Comparison of ENCODE assay signal across 16 cellular contexts in genomic region chr20:61898405-61898804, GRCh38.
DNase-seq lines count a peak whose midpoint lies in the region; ATAC-seq and TF ChIP-seq lines count a peak whose summit lies in the region.
"Had no signal": no experiment of that assay in that cellular context is flagged by ENCODE, and none has a peak within 500 bp of the region (broad histone marks: within the 10 kb centered on the region; RNA-seq: fewer than 3 reads in every experiment).

No MANE protein-coding gene starts in this region.

- intact Hi-C loops in left ventricle myocardium superior (cut with micrococcal nuclease) (no loop called here), left ventricle myocardium inferior (cut with micrococcal nuclease) (no loop called here), lower lobe of right lung (cut with DNase I) (no loop called here)

- H3K4ac ChIP-seq in neuronal stem cell (ENCODE audit: low read length): no peak overlapping the region

- H3K4me2 ChIP-seq in neuronal stem cell (ENCODE audit: insufficient read depth, low read length, poor library complexity, severe bottlenecking): no peak overlapping the region

- H3K18ac ChIP-seq in neuronal stem cell (ENCODE audit: low read length): peak overlapping the region; percentile 64

- TF ChIP-seq CTCF in left ventricle myocardium inferior (IDR thresholded peaks at IDR 0.05; ENCODE audit: borderline replicate concordance): no peak
- no peak for TF ChIP-seq CTCF in lower lobe of right lung (IDR thresholded peaks at IDR 0.05)

- H3K36me3 ChIP-seq in left ventricle myocardium inferior (no peaks in the 10 kb centered on the region), lower lobe of right lung (no peaks in the 10 kb centered on the region), neuronal stem cell (replicated peaks in 1 of 2; ENCODE audit: control insufficient read depth in 2 of 2, insufficient read depth in 2 of 2, low read length in 2 of 2) (no peaks in the 10 kb centered on the region)
- H3K36me3 ChIP-seq: HAP-1 had no signal

- no peak overlapping the region for H2BK120ac ChIP-seq in neuronal stem cell (ENCODE audit: low read depth, low read length)

- no peak overlapping the region for H2BK15ac ChIP-seq in neuronal stem cell (ENCODE audit: low read length)

- WGBS in neuronal stem cell (ENCODE audit: extremely low coverage in 2 of 2, insufficient read length in 2 of 2, insufficient replicate concordance in 1 of 2), 2 donors: no CpG with 5 or more reads among the region's 8 CpGs

- no peak overlapping the region for H2AK5ac ChIP-seq in neuronal stem cell (ENCODE audit: low read depth, low read length)

- H3K4me1 ChIP-seq in left ventricle myocardium inferior (no peaks in the 10 kb centered on the region), lower lobe of right lung (no peaks in the 10 kb centered on the region), neuronal stem cell (ENCODE audit: control insufficient read depth in 2 of 2, insufficient read depth in 1 of 2, low read depth in 1 of 2, low read length in 2 of 2) (peaks cover 0 to 6% of the 10 kb centered on the region in 2 donors)
- H3K4me1 ChIP-seq: HAP-1 had no signal

- H3K79me1 ChIP-seq in neuronal stem cell (ENCODE audit: low read depth, low read length): no peaks in the 10 kb centered on the region

- H3K27me3 ChIP-seq in left ventricle myocardium inferior (ENCODE audit: low read depth) (peaks cover 71% of the 10 kb centered on the region), lower lobe of right lung (ENCODE audit: low read depth) (peaks cover 37% of the 10 kb centered on the region), neuronal stem cell (ENCODE audit: control insufficient read depth in 3 of 3, insufficient read depth in 3 of 3, low read depth in 1 of 3, low read length in 3 of 3) (peaks cover 0 to 2% (median 0%) of the 10 kb centered on the region in 3 experiments)

- H3K14ac ChIP-seq in neuronal stem cell (ENCODE audit: low read length): no peak overlapping the region

- H3K9ac ChIP-seq in neuronal stem cell (ENCODE audit: low read depth, low read length, poor library complexity): no peak overlapping the region

- DNase-seq in left ventricle myocardium superior: peak; percentile 14
- DNase-seq in left ventricle myocardium inferior: no peak
- DNase-seq in lower lobe of right lung: peak; percentile 29
- no peak for DNase-seq in neuronal stem cell (ENCODE audit: low spot score)
- no peak for DNase-seq in NCI-H524 (lab: John Stamatoyannopoulos, UW)
- DNase-seq in foreskin melanocyte: no peak
- DNase-seq: C1 segment of cervical spinal cord; Calu3; CD4-positive, alpha-beta memory T cell; COR-L47; DMS53; DMS79 treated with DMSO at 0.1 percent for 48 hours; GF-D8; GOT3; HFFc6 had no signal

- peak overlapping the region; percentile 41 for H2BK12ac ChIP-seq in neuronal stem cell (ENCODE audit: low read length)

- no peak overlapping the region for H4K91ac ChIP-seq in neuronal stem cell (ENCODE audit: low read depth, low read length, poor library complexity)

- no peak overlapping the region for H2BK5ac ChIP-seq in neuronal stem cell (ENCODE audit: low read length)

- ATAC-seq in left ventricle myocardium superior (no peak), lower lobe of right lung (no peak)

- H3K9me3 ChIP-seq in left ventricle myocardium inferior (replicated peaks): no peaks in the 10 kb centered on the region
- no peaks in the 10 kb centered on the region for H3K9me3 ChIP-seq in lower lobe of right lung
- H3K9me3 ChIP-seq in neuronal stem cell (replicated peaks in 1 of 2; ENCODE audit: control insufficient read depth in 2 of 2, insufficient read depth in 1 of 2, low read depth in 1 of 2, low read length in 2 of 2): no peaks in the 10 kb centered on the region
- H3K9me3 ChIP-seq: HAP-1 had no signal

- H2AFZ ChIP-seq in neuronal stem cell (ENCODE audit: low read length): no peak overlapping the region

- H3K27ac ChIP-seq in left ventricle myocardium inferior (replicated peaks) (no peak overlapping the region), lower lobe of right lung (no peak overlapping the region), neuronal stem cell (replicated peaks; ENCODE audit: low read length) (no peak overlapping the region)

- H3K4me3 ChIP-seq in left ventricle myocardium inferior (no peak overlapping the region), lower lobe of right lung (no peak overlapping the region), neuronal stem cell (ENCODE audit: low read length in 2 of 2) (no peak overlapping the region)
- H3K4me3 ChIP-seq: HAP-1 had no signal

- H3K23ac ChIP-seq in neuronal stem cell (ENCODE audit: low read depth, low read length, poor library complexity): no peak overlapping the region

- H4K8ac ChIP-seq in neuronal stem cell (ENCODE audit: low read depth, low read length): no peak overlapping the region

Comparison
In these comparisons a context has a peak if more than half of its experiments do, and no peak if none do; other contexts are left out.
1. DNase-seq: peak in left ventricle myocardium superior (single experiment) and lower lobe of right lung (single experiment); none in left ventricle myocardium inferior (single experiment), neuronal stem cell (single experiment), NCI-H524 (0 of 2) and foreskin melanocyte (single experiment).